ENCODE assay signal across 18 cellular contexts in genomic region chr1:112007169-112007568, GRCh38. TPM values are rescaled to one million over a fixed set of nuclear protein-coding genes. Genes with fewer than 3 reads are reported as not detected.
A peak's percentile ranks its signal among the peaks of the same experiment; 100 is the strongest.
DNase-seq lines count a peak whose midpoint lies in the region; ATAC-seq, FAIRE-seq and TF ChIP-seq lines count a peak whose summit lies in the region.
"Had no signal": no experiment of that assay in that cellular context is flagged by ENCODE, and none has a peak within 500 bp of the region (broad histone marks: within the 10 kb centered on the region; RNA-seq: fewer than 3 reads in every experiment).

No MANE protein-coding gene starts in this region.

- H3K27ac ChIP-seq in H9 (ENCODE audit: insufficient read length, low read depth, low read length) (no peak overlapping the region), HUES64 (ENCODE audit: low read depth, low read length) (peak overlapping the region; percentile 58; the same call in 1 of the 2 replicates), H1 (ENCODE audit: low read depth, low read length) (no peak overlapping the region), colonic mucosa (no peak overlapping the region)
- H3K27ac ChIP-seq: GM23248 had no signal

- H3K79me1 ChIP-seq in H9 (ENCODE audit: insufficient read depth, low read depth, low read length, poor library complexity, severe bottlenecking): no peaks in the 10 kb centered on the region
- no peaks in the 10 kb centered on the region for H3K79me1 ChIP-seq in H1 (ENCODE audit: low read depth, low read length)

- no peak overlapping the region for H3K4ac ChIP-seq in H9 (ENCODE audit: low read depth, low read length)
- no peak overlapping the region for H3K4ac ChIP-seq in H1 (replicated peaks; ENCODE audit: insufficient read length, low read depth, low read length)

- no peak overlapping the region for H2BK12ac ChIP-seq in H9 (ENCODE audit: insufficient read length, low read depth, low read length)
- no peak overlapping the region for H2BK12ac ChIP-seq in H1 (ENCODE audit: low read depth, low read length)

- H3K23me2 ChIP-seq in H9 (ENCODE audit: insufficient read length, low read depth, low read length, poor library complexity, severe bottlenecking) (no peaks in the 10 kb centered on the region), H1 (ENCODE audit: low read depth, low read length) (no peaks in the 10 kb centered on the region; the same call in 1 of the 2 replicates)

- H3K4me2 ChIP-seq in H9 (ENCODE audit: insufficient read depth, insufficient read length, low read length) (peak overlapping the region; percentile 7), H1 (ENCODE audit: insufficient read depth in 1 of 2, low read depth in 2 of 2, low read length in 2 of 2) (peak overlapping the region; percentile 19 to 41; a peak in 3 of 4 replicates)

- peaks cover 43 to 46% of the 10 kb centered on the region in 2 experiments for H3K4me1 Mint-ChIP-seq in H9

- ATAC-seq in GM21576 (IDR thresholded peaks at IDR 0.05; ENCODE audit: unreplicated experiment): no peak
- ATAC-seq: CD8-positive, alpha-beta T cell; HCT116 had no signal

- CTCF ChIA-PET in H1 (lab: Charles Lee; ENCODE audit: partially characterized antibody): interaction anchor here (0.8 to 2.2 kb wide), 6 partner anchors 10 to 310 kb away, joined by 3 to 9 read pairs (median 3); no protein-coding TSS in a partner anchor

- no peak overlapping the region for H2BK5ac ChIP-seq in H9 (ENCODE audit: insufficient read length, low read length)
- H2BK5ac ChIP-seq in H1 (ENCODE audit: low read depth, low read length): peak overlapping the region; percentile 20; the same call in 1 of the 2 replicates

- intact Hi-C loops in colonic mucosa (cut with DNase I): no loop called here

- peak overlapping the region in 2 of 3 experiments; percentile 45 to 94; a peak in 3 of 7 replicates for H3K27ac Mint-ChIP-seq in H9
- H3K27ac Mint-ChIP-seq: CD8-positive, alpha-beta T cell had no signal

- no peak for TF ChIP-seq RAD21 in H1 (IDR thresholded peaks at IDR 0.05 in 1 of 2, conservative IDR thresholded peaks at IDR 0.05 in 1 of 2; ENCODE audit: low read depth in 2 of 2, low read length in 2 of 2)

- no peak for TF ChIP-seq EP300 in H1 (IDR thresholded peaks at IDR 0.05; ENCODE audit: borderline replicate concordance in 1 of 2, low read depth in 2 of 2, low read length in 2 of 2)

- no peak overlapping the region for H3T11ph ChIP-seq in H9 (ENCODE audit: low read length)

- H3K79me2 ChIP-seq in H9 (ENCODE audit: insufficient read depth, low read length): no peaks in the 10 kb centered on the region
- H3K79me2 ChIP-seq in H1 (ENCODE audit: control insufficient read depth in 1 of 2, insufficient read depth in 2 of 2, low read length in 2 of 2): no peaks in the 10 kb centered on the region

- no peak overlapping the region for H3K9ac ChIP-seq in H9 (ENCODE audit: extremely low read depth, insufficient read length, low read length)
- no peak overlapping the region for H3K9ac ChIP-seq in HUES64 (ENCODE audit: low read depth, low read length)
- H3K9ac ChIP-seq in H1 (replicated peaks in 1 of 4; ENCODE audit: extremely low read depth in 1 of 4, low read depth in 3 of 4, low read length in 3 of 4): no peak overlapping the region
- H3K9ac ChIP-seq in colonic mucosa (ENCODE audit: low read depth in 2 of 2, low read length in 2 of 2): no peak overlapping the region
- H3K9ac ChIP-seq: GM23248 had no signal

- H3K36me3 Mint-ChIP-seq in H9 (ENCODE audit: insufficient read depth in 1 of 3, low read depth in 3 of 3): no peaks in the 10 kb centered on the region; a peak in 1 of 7 replicates
- H3K36me3 Mint-ChIP-seq: CD8-positive, alpha-beta T cell had no signal

- H3K23ac ChIP-seq in H9 (ENCODE audit: insufficient read length, low read depth, low read length): no peak overlapping the region
- no peak overlapping the region for H3K23ac ChIP-seq in H1 (ENCODE audit: insufficient read length)

- H3K18ac ChIP-seq in H9 (ENCODE audit: insufficient read length, low read depth, low read length) (no peak overlapping the region), H1 (ENCODE audit: extremely low read depth, low read length) (no peak overlapping the region)

- peak overlapping the region in 1 of 2 experiments; percentile 54; a peak in 1 of 5 replicates for H3K4me3 Mint-ChIP-seq in H9
- H3K4me3 Mint-ChIP-seq: CD8-positive, alpha-beta T cell had no signal

- no peaks in the 10 kb centered on the region for H3K9me3 ChIP-seq in H9 (ENCODE audit: control insufficient read depth, low read depth, low read length)
- no peaks in the 10 kb centered on the region for H3K9me3 ChIP-seq in HUES64 (ENCODE audit: insufficient read depth, low read depth, low read length)
- no peaks in the 10 kb centered on the region for H3K9me3 ChIP-seq in H1 (ENCODE audit: insufficient read depth in 2 of 2, low read depth in 1 of 2, low read length in 1 of 2)
- H3K9me3 ChIP-seq in colonic mucosa: no peaks in the 10 kb centered on the region
- H3K9me3 ChIP-seq: Caco-2 had no signal

- no peaks in the 10 kb centered on the region for H4K20me1 ChIP-seq in H9 (ENCODE audit: control insufficient read depth, insufficient read depth, insufficient read length)
- no peaks in the 10 kb centered on the region for H4K20me1 ChIP-seq in H1 (replicated peaks in 1 of 2; ENCODE audit: control insufficient read depth in 1 of 2, insufficient read depth in 2 of 2, low read length in 2 of 2)

- H4K5ac ChIP-seq in H9 (ENCODE audit: insufficient read length, low read depth, low read length): no peak overlapping the region
- H4K5ac ChIP-seq in H1 (ENCODE audit: insufficient read length, low read depth, low read length): no peak overlapping the region

- POLR2A ChIA-PET in H1 (lab: Charles Lee; ENCODE audit: partially characterized antibody): no interaction called here

- no peak overlapping the region for H2BK20ac ChIP-seq in H9 (ENCODE audit: low read depth, low read length, poor library complexity, severe bottlenecking)
- peak overlapping the region; percentile 9; the same call in 1 of the 2 replicates for H2BK20ac ChIP-seq in H1 (ENCODE audit: low read length)

- no peak for TF ChIP-seq POLR2A in H1 (IDR thresholded peaks at IDR 0.05; ENCODE audit: control extremely low read depth in 1 of 2, low read depth in 2 of 2, low read length in 2 of 2)

- no peaks in the 10 kb centered on the region for H3K36me3 ChIP-seq in HUES64 (ENCODE audit: insufficient read depth, low read length)
- no peaks in the 10 kb centered on the region for H3K36me3 ChIP-seq in H1 (ENCODE audit: control insufficient read depth in 2 of 4, insufficient read depth in 4 of 4, low read length in 3 of 4)
- no peaks in the 10 kb centered on the region for H3K36me3 ChIP-seq in colonic mucosa

- no peak for DNase-seq in H9
- DNase-seq in H1 (ENCODE audit: low read depth in 1 of 2, low spot score in 2 of 2): no peak
- DNase-seq in H4 (ENCODE audit: low spot score): no peak
- DNase-seq in colonic mucosa: no peak
- DNase-seq: C1 segment of cervical spinal cord; Caco-2; CD8-positive, alpha-beta T cell; DMS153; DND-41; GM23248; H7 had no signal

- no peak for FAIRE-seq in H1 (lab: Jason Lieb, UNC)
- FAIRE-seq: G401.6, GM12892, GM19239 had no signal

- H4K91ac ChIP-seq in H9 (ENCODE audit: insufficient read length, low read depth, low read length) (no peak overlapping the region), H1 (replicated peaks; ENCODE audit: insufficient read length, low read length) (no peak overlapping the region)

- peaks cover 27% of the 10 kb centered on the region for H3K4me1 ChIP-seq in H9 (ENCODE audit: insufficient read depth, low read length)
- peaks cover 30% of the 10 kb centered on the region for H3K4me1 ChIP-seq in HUES64 (ENCODE audit: insufficient read depth, low read length)
- H3K4me1 ChIP-seq in H1 (replicated peaks in 1 of 4; ENCODE audit: control insufficient read depth in 3 of 4, insufficient read depth in 4 of 4, low read length in 3 of 4): peaks cover 8 to 27% (median 18%) of the 10 kb centered on the region in 4 experiments; a peak in 6 of 7 replicates
- H3K4me1 ChIP-seq in colonic mucosa: no peaks in the 10 kb centered on the region
- H3K4me1 ChIP-seq: Caco-2 had no signal

- no peaks in the 10 kb centered on the region for H3K9me3 Mint-ChIP-seq in H9
- H3K9me3 Mint-ChIP-seq: CD8-positive, alpha-beta T cell had no signal

- H4K8ac ChIP-seq in H9 (replicated peaks; ENCODE audit: insufficient read length, low read depth, low read length) (no peak overlapping the region), H1 (ENCODE audit: extremely low read depth, insufficient read depth, low read length) (no peak overlapping the region)

- WGBS in H9 (ENCODE audit: extremely low coverage, insufficient read length, low lambda C conversion rate): no CpG with 5 or more reads among the region's 2 CpGs
- WGBS in HUES64: 48% methylated on average over 2 of the region's 2 CpGs
- WGBS in H1 (ENCODE audit: extremely low coverage in 1 of 2, insufficient coverage in 1 of 2, insufficient read length in 1 of 2, insufficient replicate concordance in 2 of 2, low coverage in 1 of 2, low lambda C conversion rate in 2 of 2, missing lambda C conversion rate in 1 of 2), 2 experiments: 41% methylated on average over 2 of the region's 2 CpGs; no CpG with 5 or more reads in 1 of the 2 experiments

- TF ChIP-seq CTCF in H9 (conservative IDR thresholded peaks at IDR 0.05): no peak
- TF ChIP-seq CTCF in H1 (IDR thresholded peaks at IDR 0.05; ENCODE audit: control extremely low read depth in 1 of 3, insufficient read depth in 1 of 3, low read depth in 1 of 3, low read length in 3 of 3): no peak
- no peak for TF ChIP-seq CTCF in colonic mucosa (IDR thresholded peaks at IDR 0.05)

- H3K27me3 ChIP-seq in H9 (ENCODE audit: insufficient read depth, low read length): no peaks in the 10 kb centered on the region
- H3K27me3 ChIP-seq in HUES64 (ENCODE audit: insufficient read depth, low read length): no peaks in the 10 kb centered on the region
- H3K27me3 ChIP-seq in H1 (replicated peaks in 1 of 4; ENCODE audit: control insufficient read depth in 3 of 4, extremely low read depth in 1 of 4, insufficient read depth in 3 of 4, low read length in 3 of 4): 0 out of 7 replicates have a peak, but pooled peaks cover 0 to 2% (median 0%) of the 10 kb centered on the region in 4 experiments
- no peaks in the 10 kb centered on the region for H3K27me3 ChIP-seq in colonic mucosa

- H2BK15ac ChIP-seq in H9 (ENCODE audit: low read depth, low read length) (no peak overlapping the region), H1 (ENCODE audit: low read length) (no peak overlapping the region)

- H3K56ac ChIP-seq in H9 (ENCODE audit: insufficient read length, low read depth, low read length): no peak overlapping the region
- H3K56ac ChIP-seq in H1 (replicated peaks; ENCODE audit: insufficient read length, low read depth, low read length): no peak overlapping the region

- H3K27me3 Mint-ChIP-seq in H9 (ENCODE audit: low read depth): no peaks in the 10 kb centered on the region; the same call in 1 of the 2 replicates

- H3K4me3 ChIP-seq in HUES64 (ENCODE audit: low read length) (no peak overlapping the region), H1 (ENCODE audit: extremely low read depth in 1 of 4, insufficient read depth in 2 of 4, low read depth in 3 of 4, low read length in 4 of 4) (peak overlapping the region in 2 of 4 experiments; percentile 12 to 18; a peak in 2 of 8 replicates), colonic mucosa (no peak overlapping the region)
- H3K4me3 ChIP-seq: GM23248 had no signal

- H2AFZ ChIP-seq in H9 (ENCODE audit: low read length) (no peak overlapping the region), H1 (ENCODE audit: low read length) (peak overlapping the region; percentile 78; the same call in 1 of the 2 replicates)
- H2AFZ ChIP-seq: GM23248 had no signal

- H2BK120ac ChIP-seq in H9 (ENCODE audit: low read depth, low read length, poor library complexity, severe bottlenecking) (no peak overlapping the region), H1 (replicated peaks; ENCODE audit: low read depth, low read length) (peak overlapping the region; percentile 44)

- H2AK5ac ChIP-seq in H9 (ENCODE audit: insufficient read length, low read length) (no peak overlapping the region), H1 (ENCODE audit: low read depth, low read length) (no peak overlapping the region)

- H3K14ac ChIP-seq in H9 (ENCODE audit: insufficient read depth, low read length) (no peak overlapping the region), H1 (ENCODE audit: insufficient read length) (no peak overlapping the region)

RNA-seq across cellular contexts. Expression of gene KCND3, which starts 17.7 kb away (rescaled TPM):
- 0.15 TPM in 2 replicates for total RNA-seq in H9 (2021)
- polyA plus RNA-seq in HUES64 (2013, experiment 1 of 2): 0.25 TPM
- polyA plus RNA-seq in HUES64 (2013, experiment 2 of 2): 0.13 TPM
- 0.48 and 0.61 TPM in 2 replicates for total RNA-seq in H1 (2021; fragmentation: NEBNext Ultra II Directional; extraction: Animal tissue kit (Norgen Biotek cat#: 25700))
- polyA plus RNA-seq in H1 (2011; rRNA removed): 0.14 and 0.22 TPM in 2 replicates
- polyA plus RNA-seq in H1 (2011; cell fraction: cytosol; rRNA removed): 0.10 TPM
- polyA plus RNA-seq in H1 (2011; cell fraction: nucleus; rRNA removed): 0.43 TPM
- 0.11 to 0.16 TPM (median 0.14 TPM) in 4 replicates for polyA plus RNA-seq in H1 (2012, experiment 1 of 2)
- polyA plus RNA-seq in H1 (2012, experiment 2 of 2): not detected
- 0.22 TPM for polyA plus RNA-seq in H1 (2013, experiment 1 of 2)
- polyA plus RNA-seq in H1 (2013, experiment 2 of 2): 0.20 TPM
- 0.44 and 0.69 TPM in 2 replicates for polyA minus RNA-seq in H1 (2011; rRNA and poly(A)+ RNA removed)
- 0.15 TPM for polyA minus RNA-seq in H1 (2011; cell fraction: cytosol; rRNA and poly(A)+ RNA removed)
- polyA minus RNA-seq in H1 (2011; cell fraction: nucleus; rRNA and poly(A)+ RNA removed): 0.50 TPM
- 0.08 and 0.14 TPM in 2 replicates for total RNA-seq in H4 (2014; rRNA removed; shearing (Covaris generic))
- total RNA-seq in colonic mucosa: 1 to 10 TPM in 1 of 2 donors, under 1 TPM in 1; 0.94 to 3.5 TPM
- total RNA-seq: A673; CD8-positive, alpha-beta T cell had no signal
